In genomic region chr9:306907-307306, GRCh38 we compare ENCODE assay signal across 9 cellular contexts.
DNase-seq lines count a peak whose midpoint lies in the region; ATAC-seq and TF ChIP-seq lines count a peak whose summit lies in the region.
"Had no signal": no experiment of that assay in that cellular context is flagged by ENCODE, and none has a peak within 500 bp of the region (broad histone marks: within the 10 kb centered on the region; RNA-seq: fewer than 3 reads in every experiment).

No MANE protein-coding gene starts in this region.

- no peaks in the 10 kb centered on the region for H3K27me3 ChIP-seq in left lung

- in situ Hi-C loops in KBM-7 (cut with MboI; ENCODE audit: low pct_unique_long_range_greater_than_20kb, low sequenced_read_pairs), result no loop called here

- peak in 1 of 2 donors; percentile 23 for TF ChIP-seq CTCF in left lung (IDR thresholded peaks at IDR 0.05)

- H3K4me1 ChIP-seq in left lung, result no peaks in the 10 kb centered on the region

- H3K9me3 ChIP-seq in left lung, result no peaks in the 10 kb centered on the region

- no peak overlapping the region for H3K4me3 ChIP-seq in left lung

- intact Hi-C loops in left lung (cut with DNase I), result no loop called here

- peak; percentile 77 for ATAC-seq in left lung

- H3K27ac ChIP-seq in left lung, result no peak overlapping the region

- H3K36me3 ChIP-seq in left lung, result peaks cover 0 to 46% of the 10 kb centered on the region in 2 donors

- DNase-seq in AML-193 (lab: John Stamatoyannopoulos, UW) (peak; percentile 59 to 70), KBM-7 (peak; percentile 75), left lung (no peak), NCI-H524 (lab: John Stamatoyannopoulos, UW) (no peak), NCI-H446 (lab: John Stamatoyannopoulos, UW) (no peak), H4 (ENCODE audit: low spot score) (no peak), NCI-H1417 treated with DMSO at 0.1 percent for 48 hours (lab: John Stamatoyannopoulos, UW) (no peak)
- DNase-seq in activated CD8-positive, alpha-beta memory T cell treated with anti-CD3 and anti-CD28 coated beads, Interleukin-2, amount 50 U/mL, for 4 hours, result peak; percentile 49
- DNase-seq: DMS79 treated with DMSO at 0.1 percent for 48 hours had no signal

Comparison
In these comparisons a context has a peak if more than half of its experiments do, and no peak if none do; other contexts are left out.
1. DNase-seq: peak in AML-193 (2 of 2), KBM-7 (single experiment) and activated CD8-positive, alpha-beta memory T cell treated with anti-CD3 and anti-CD28 coated beads, Interleukin-2, amount 50 U/mL, for 4 hours (single experiment); none in left lung (0 of 2), NCI-H524 (0 of 2), NCI-H446 (0 of 2), H4 (single experiment) and NCI-H1417 treated with DMSO at 0.1 percent for 48 hours (single experiment).